ENCODE assay signal across 11 cellular contexts in genomic region chr16:57807252-57807967, GRCh38. TPM values are rescaled to one million over a fixed set of nuclear protein-coding genes. Genes with fewer than 3 reads are reported as not detected.
DNase-seq lines count a peak whose midpoint lies in the region; ATAC-seq, FAIRE-seq and TF ChIP-seq lines count a peak whose summit lies in the region.
"Had no signal": no experiment of that assay in that cellular context is flagged by ENCODE, and none has a peak within 500 bp of the region (broad histone marks: within the 10 kb centered on the region; RNA-seq: fewer than 3 reads in every experiment).

No MANE protein-coding gene starts in this region.

- no peak for TF ChIP-seq CTCF in kidney (IDR thresholded peaks at IDR 0.05; ENCODE audit: borderline replicate concordance, extremely low read depth, insufficient read depth)

- in situ Hi-C loops in SK-MEL-5 (cut with HindIII; ENCODE audit: low pct_unique_long_range_greater_than_20kb, low sequenced_read_pairs), result no loop called here

- ATAC-seq in activated T-cell treated with anti-CD3 and anti-CD28 coated beads, Interleukin-2, amount 50 U/mL, for 72 hours (replicated peaks in 1 of 2), result no peak

- H3K36me3 ChIP-seq in kidney (ENCODE audit: control insufficient read depth in 1 of 2, insufficient read depth in 2 of 2, low read length in 2 of 2) (no peaks in the 10 kb centered on the region), urinary bladder (ENCODE audit: insufficient read depth) (no peaks in the 10 kb centered on the region)
- H3K36me3 ChIP-seq: BE2C, cardiac muscle cell had no signal

- H3K9me3 Mint-ChIP-seq in activated T-cell treated with anti-CD3 and anti-CD28 coated beads, Interleukin-2, amount 50 U/mL, for 72 hours, result no peaks in the 10 kb centered on the region
- no peaks in the 10 kb centered on the region for H3K9me3 Mint-ChIP-seq in activated T-cell treated with anti-CD3 and anti-CD28 coated beads, Interleukin-2, amount 50 U/mL, for 24 hours

- DNase-seq in activated T-cell treated with anti-CD3 and anti-CD28 coated beads, Interleukin-2, amount 50 U/mL, for 72 hours, result no peak
- no peak for DNase-seq in activated T-cell treated with anti-CD3 and anti-CD28 coated beads, Interleukin-2, amount 50 U/mL, for 24 hours
- DNase-seq in SK-MEL-5 (ENCODE audit: low read depth, low spot score) (peak; percentile 33), kidney (peak; percentile 63), hippocampal formation (lab: John Stamatoyannopoulos, UW) (no peak), GM19239 (ENCODE audit: insufficient read length, low spot score) (no peak)
- no peak for DNase-seq in stimulated activated CD8-positive, alpha-beta memory T cell treated with anti-CD3 and anti-CD28 coated beads, Interleukin-4, amount 100 ng/mL, for 48 hours

- H3K4me1 ChIP-seq in kidney (ENCODE audit: control insufficient read depth in 1 of 2, insufficient read depth in 1 of 2, low read depth in 1 of 2, low read length in 2 of 2) (peaks cover 34 to 40% of the 10 kb centered on the region in 2 donors), urinary bladder (ENCODE audit: insufficient read depth) (no peaks in the 10 kb centered on the region)

- peaks cover 1 to 3% of the 10 kb centered on the region in 2 donors for H3K36me3 Mint-ChIP-seq in activated T-cell treated with anti-CD3 and anti-CD28 coated beads, Interleukin-2, amount 50 U/mL, for 72 hours (ENCODE audit: insufficient read depth in 2 of 2)
- H3K36me3 Mint-ChIP-seq in activated T-cell treated with anti-CD3 and anti-CD28 coated beads, Interleukin-2, amount 50 U/mL, for 24 hours (ENCODE audit: low read depth), result no peaks in the 10 kb centered on the region

- H3K4me3 ChIP-seq in kidney (ENCODE audit: low read length in 2 of 2) (no peak overlapping the region), urinary bladder (ENCODE audit: low read depth, low read length) (no peak overlapping the region)
- H3K4me3 ChIP-seq: cardiac muscle cell had no signal

- no peak for FAIRE-seq in kidney (lab: Jason Lieb, UNC)
- FAIRE-seq in GM19239 (lab: Jason Lieb, UNC), result no peak
- FAIRE-seq: small intestine had no signal

- H3K27ac ChIP-seq in kidney (ENCODE audit: low read depth in 2 of 2, low read length in 2 of 2) (peak overlapping the region; percentile 16 to 54), urinary bladder (ENCODE audit: low read depth) (peak overlapping the region; percentile 67)
- H3K27ac ChIP-seq: cardiac muscle cell had no signal

- peaks cover 44% of the 10 kb centered on the region for H3K27me3 Mint-ChIP-seq in activated T-cell treated with anti-CD3 and anti-CD28 coated beads, Interleukin-2, amount 50 U/mL, for 72 hours (ENCODE audit: low read depth)
- peaks cover 39% of the 10 kb centered on the region for H3K27me3 Mint-ChIP-seq in activated T-cell treated with anti-CD3 and anti-CD28 coated beads, Interleukin-2, amount 50 U/mL, for 24 hours

- intact Hi-C loops in kidney (cut with DNase I), result no loop called here

- peak overlapping the region; percentile 27 to 45 for H3K4me3 Mint-ChIP-seq in activated T-cell treated with anti-CD3 and anti-CD28 coated beads, Interleukin-2, amount 50 U/mL, for 72 hours
- no peak overlapping the region for H3K4me3 Mint-ChIP-seq in activated T-cell treated with anti-CD3 and anti-CD28 coated beads, Interleukin-2, amount 50 U/mL, for 24 hours

- H3K9me3 ChIP-seq in kidney (ENCODE audit: control insufficient read depth in 1 of 2, low read length in 2 of 2), result no peaks in the 10 kb centered on the region
- H3K9me3 ChIP-seq: BE2C had no signal

- no peak overlapping the region for H3K9ac ChIP-seq in kidney (ENCODE audit: low read length in 2 of 2)

- peaks cover 41% of the 10 kb centered on the region for H3K4me1 Mint-ChIP-seq in activated T-cell treated with anti-CD3 and anti-CD28 coated beads, Interleukin-2, amount 50 U/mL, for 72 hours (ENCODE audit: low read depth)
- peaks cover 36% of the 10 kb centered on the region for H3K4me1 Mint-ChIP-seq in activated T-cell treated with anti-CD3 and anti-CD28 coated beads, Interleukin-2, amount 50 U/mL, for 24 hours (ENCODE audit: low read depth)

- 73% methylated on average over 7 of the region's 7 CpGs for WGBS in urinary bladder

- no peak overlapping the region for H3K27ac Mint-ChIP-seq in activated T-cell treated with anti-CD3 and anti-CD28 coated beads, Interleukin-2, amount 50 U/mL, for 72 hours
- H3K27ac Mint-ChIP-seq in activated T-cell treated with anti-CD3 and anti-CD28 coated beads, Interleukin-2, amount 50 U/mL, for 24 hours, result no peak overlapping the region

RNA-seq across cellular contexts. Expression of gene KIFC3, which starts 5.1 kb away (rescaled TPM):
- 1 to 10 TPM; 1.3 to 1.5 TPM for total RNA-seq in activated T-cell treated with anti-CD3 and anti-CD28 coated beads, Interleukin-2, amount 50 U/mL, for 72 hours
- 50.4 and 68.1 TPM in 2 replicates for total RNA-seq in SK-MEL-5 (2014; rRNA removed; shearing (Covaris generic))
- polyA plus RNA-seq in SK-MEL-5 (2015; cell fraction: cytosol; rRNA removed), result 66.6 and 75.1 TPM in 2 replicates
- 225 and 263 TPM in 2 replicates for polyA plus RNA-seq in SK-MEL-5 (2015; cell fraction: nucleus; rRNA removed)
- total RNA-seq in kidney (109 TPM), urinary bladder (22.7 TPM)
- polyA plus RNA-seq in kidney (ENCODE audit: insufficient read depth, low read depth, low replicate concordance) (74.9 TPM), urinary bladder (23.7 TPM)

Comparison
In these comparisons a context has a peak if more than half of its experiments do, and no peak if none do; other contexts are left out.
1. DNase-seq: peak in SK-MEL-5 (single experiment) and kidney (single experiment); none in activated T-cell treated with anti-CD3 and anti-CD28 coated beads, Interleukin-2, amount 50 U/mL, for 72 hours (0 of 2), activated T-cell treated with anti-CD3 and anti-CD28 coated beads, Interleukin-2, amount 50 U/mL, for 24 hours (single experiment), stimulated activated CD8-positive, alpha-beta memory T cell treated with anti-CD3 and anti-CD28 coated beads, Interleukin-4, amount 100 ng/mL, for 48 hours (single experiment), hippocampal formation (0 of 2) and GM19239 (single experiment).